In the genomic region with DNA sequence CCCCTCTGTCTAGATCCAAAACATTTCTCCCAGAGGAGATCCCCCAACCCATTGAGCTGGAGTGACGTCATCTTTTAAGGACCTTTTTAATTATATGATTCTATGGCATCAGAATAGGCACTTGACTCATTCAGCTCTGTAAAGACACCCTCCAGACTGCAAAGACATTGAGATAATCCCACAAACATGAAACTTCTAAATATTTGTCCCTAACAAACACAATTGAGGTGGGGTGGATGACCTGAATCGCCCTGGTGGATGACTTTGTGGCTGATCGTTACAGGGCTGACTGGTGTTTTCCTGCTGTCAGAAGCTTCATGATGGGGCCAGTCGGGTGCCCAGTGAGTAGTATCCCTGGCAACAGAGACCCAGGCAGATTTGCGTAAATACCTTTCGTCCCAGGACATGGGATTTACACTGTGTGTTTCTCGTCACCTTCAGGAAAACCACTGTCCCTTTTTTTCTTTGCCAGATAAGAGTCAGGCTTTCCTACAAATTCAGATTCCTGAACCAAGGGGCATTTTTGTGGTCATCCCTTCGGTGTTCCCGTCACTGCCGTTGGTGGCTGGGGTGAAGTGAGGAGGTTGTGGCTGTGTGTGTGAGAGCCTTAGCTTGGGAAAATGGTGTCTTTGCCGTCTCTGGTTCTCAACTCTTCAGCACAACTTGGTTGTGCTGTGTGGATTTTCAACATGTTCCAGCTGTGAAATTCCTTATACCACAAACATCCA, we compare ENCODE assay signal across 1 cellular context.
TF ChIP-seq lines count a peak whose summit lies in the region.

No MANE protein-coding gene starts in this region.

TF ChIP-seq in HepG2, 621 proteins besides CTCF, POLR2A, EP300 and RAD21 (continued from another document and continues in another):
- TF ChIP-seq CBX2 (IDR thresholded peaks at IDR 0.05; ENCODE audit: low read depth, low read length) (0 out of 2 replicates have a peak, but pooled peaks have one; percentile 32), CBX2 (CRISPR knock-in tag; IDR thresholded peaks at IDR 0.05; ENCODE audit: low read depth) (peak; percentile 17; the same call in 1 of the 2 replicates), ZNF317 (CRISPR knock-in tag; IDR thresholded peaks at IDR 0.05) (0 out of 2 replicates have a peak, but pooled peaks have one; percentile 10), ZFP82 (CRISPR knock-in tag; IDR thresholded peaks at IDR 0.05; ENCODE audit: borderline replicate concordance) (0 out of 2 replicates have a peak, but pooled peaks have one; percentile 55), ZNF790 (CRISPR knock-in tag; IDR thresholded peaks at IDR 0.05; ENCODE audit: borderline replicate concordance) (peak; percentile 65; the same call in 1 of the 2 replicates), HES4 (CRISPR knock-in tag; IDR thresholded peaks at IDR 0.05; ENCODE audit: borderline replicate concordance) (0 out of 2 replicates have a peak, but pooled peaks have one; percentile 49), ATAD3A (CRISPR knock-in tag; IDR thresholded peaks at IDR 0.05) (no peak), ZNF329 (CRISPR knock-in tag; IDR thresholded peaks at IDR 0.05; ENCODE audit: low read depth) (no peak), PPARG (CRISPR knock-in tag; conservative IDR thresholded peaks at IDR 0.05) (no peak), FOSL2 (CRISPR knock-in tag; IDR thresholded peaks at IDR 0.05) (peak; percentile 67), NR2F2 (IDR thresholded peaks at IDR 0.05; ENCODE audit: borderline replicate concordance, low read depth) (peak; percentile 72), SOX13 (IDR thresholded peaks at IDR 0.05) (no peak), SOX13 (CRISPR knock-in tag; conservative IDR thresholded peaks at IDR 0.05 in 1 of 2, IDR thresholded peaks at IDR 0.05 in 1 of 2) (peak; percentile 32 to 47; a peak in 1 of 4 replicates), ZNF724P (CRISPR knock-in tag; IDR thresholded peaks at IDR 0.05; ENCODE audit: borderline replicate concordance) (no peak), SOX5 (CRISPR knock-in tag; IDR thresholded peaks at IDR 0.05; ENCODE audit: borderline replicate concordance) (peak; percentile 45; the same call in 1 of the 2 replicates), MED1 (CRISPR knock-in tag; IDR thresholded peaks at IDR 0.05) (peak; percentile 65; the same call in 1 of the 2 replicates), ZEB1 (IDR thresholded peaks at IDR 0.05; ENCODE audit: insufficient replicate concordance, low read depth) (no peak), RARA (CRISPR knock-in tag; IDR thresholded peaks at IDR 0.05) (peak; percentile 90), KLF16 (CRISPR knock-in tag; IDR thresholded peaks at IDR 0.05) (peak in 1 of 2 experiments; percentile 51; a peak in 1 of 4 replicates), NR2F1 (CRISPR knock-in tag; IDR thresholded peaks at IDR 0.05) (peak in 1 of 2 experiments; percentile 57; a peak in 1 of 4 replicates), MTA1 (CRISPR knock-in tag; IDR thresholded peaks at IDR 0.05; ENCODE audit: borderline replicate concordance) (no peak; the same call in 1 of the 2 replicates), ZBTB21 (CRISPR knock-in tag; IDR thresholded peaks at IDR 0.05) (peak; percentile 83; the same call in 1 of the 2 replicates), FOXK1 (CRISPR knock-in tag; IDR thresholded peaks at IDR 0.05; ENCODE audit: borderline replicate concordance, low read depth) (peak; percentile 85), CENPT (CRISPR knock-in tag; IDR thresholded peaks at IDR 0.05; ENCODE audit: low read depth) (no peak), SIN3B (IDR thresholded peaks at IDR 0.05; ENCODE audit: low read length) (no peak), TOE1 (CRISPR knock-in tag; IDR thresholded peaks at IDR 0.05) (no peak), CREM (IDR thresholded peaks at IDR 0.05) (peak; percentile 34; the same call in 1 of the 2 replicates), CREM (CRISPR knock-in tag; IDR thresholded peaks at IDR 0.05) (no peak), MEF2D (CRISPR knock-in tag; IDR thresholded peaks at IDR 0.05) (0 out of 2 replicates have a peak, but pooled peaks have one; percentile 24)
- TF ChIP-seq, protein P1, sequence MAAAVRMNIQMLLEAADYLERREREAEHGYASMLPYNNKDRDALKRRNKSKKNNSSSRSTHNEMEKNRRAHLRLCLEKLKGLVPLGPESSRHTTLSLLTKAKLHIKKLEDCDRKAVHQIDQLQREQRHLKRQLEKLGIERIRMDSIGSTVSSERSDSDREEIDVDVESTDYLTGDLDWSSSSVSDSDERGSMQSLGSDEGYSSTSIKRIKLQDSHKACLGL (CRISPR knock-in tag; IDR thresholded peaks at IDR 0.05): no peak
- TF ChIP-seq, protein P2, sequence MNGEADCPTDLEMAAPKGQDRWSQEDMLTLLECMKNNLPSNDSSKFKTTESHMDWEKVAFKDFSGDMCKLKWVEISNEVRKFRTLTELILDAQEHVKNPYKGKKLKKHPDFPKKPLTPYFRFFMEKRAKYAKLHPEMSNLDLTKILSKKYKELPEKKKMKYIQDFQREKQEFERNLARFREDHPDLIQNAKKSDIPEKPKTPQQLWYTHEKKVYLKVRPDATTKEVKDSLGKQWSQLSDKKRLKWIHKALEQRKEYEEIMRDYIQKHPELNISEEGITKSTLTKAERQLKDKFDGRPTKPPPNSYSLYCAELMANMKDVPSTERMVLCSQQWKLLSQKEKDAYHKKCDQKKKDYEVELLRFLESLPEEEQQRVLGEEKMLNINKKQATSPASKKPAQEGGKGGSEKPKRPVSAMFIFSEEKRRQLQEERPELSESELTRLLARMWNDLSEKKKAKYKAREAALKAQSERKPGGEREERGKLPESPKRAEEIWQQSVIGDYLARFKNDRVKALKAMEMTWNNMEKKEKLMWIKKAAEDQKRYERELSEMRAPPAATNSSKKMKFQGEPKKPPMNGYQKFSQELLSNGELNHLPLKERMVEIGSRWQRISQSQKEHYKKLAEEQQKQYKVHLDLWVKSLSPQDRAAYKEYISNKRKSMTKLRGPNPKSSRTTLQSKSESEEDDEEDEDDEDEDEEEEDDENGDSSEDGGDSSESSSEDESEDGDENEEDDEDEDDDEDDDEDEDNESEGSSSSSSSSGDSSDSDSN (CRISPR knock-in tag; IDR thresholded peaks at IDR 0.05): 0 out of 2 replicates have a peak, but pooled peaks have one; percentile 46
- TF ChIP-seq, protein P3, sequence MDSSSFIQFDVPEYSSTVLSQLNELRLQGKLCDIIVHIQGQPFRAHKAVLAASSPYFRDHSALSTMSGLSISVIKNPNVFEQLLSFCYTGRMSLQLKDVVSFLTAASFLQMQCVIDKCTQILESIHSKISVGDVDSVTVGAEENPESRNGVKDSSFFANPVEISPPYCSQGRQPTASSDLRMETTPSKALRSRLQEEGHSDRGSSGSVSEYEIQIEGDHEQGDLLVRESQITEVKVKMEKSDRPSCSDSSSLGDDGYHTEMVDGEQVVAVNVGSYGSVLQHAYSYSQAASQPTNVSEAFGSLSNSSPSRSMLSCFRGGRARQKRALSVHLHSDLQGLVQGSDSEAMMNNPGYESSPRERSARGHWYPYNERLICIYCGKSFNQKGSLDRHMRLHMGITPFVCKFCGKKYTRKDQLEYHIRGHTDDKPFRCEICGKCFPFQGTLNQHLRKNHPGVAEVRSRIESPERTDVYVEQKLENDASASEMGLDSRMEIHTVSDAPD (CRISPR knock-in tag; IDR thresholded peaks at IDR 0.05): no peak
- TF ChIP-seq, protein P4, sequence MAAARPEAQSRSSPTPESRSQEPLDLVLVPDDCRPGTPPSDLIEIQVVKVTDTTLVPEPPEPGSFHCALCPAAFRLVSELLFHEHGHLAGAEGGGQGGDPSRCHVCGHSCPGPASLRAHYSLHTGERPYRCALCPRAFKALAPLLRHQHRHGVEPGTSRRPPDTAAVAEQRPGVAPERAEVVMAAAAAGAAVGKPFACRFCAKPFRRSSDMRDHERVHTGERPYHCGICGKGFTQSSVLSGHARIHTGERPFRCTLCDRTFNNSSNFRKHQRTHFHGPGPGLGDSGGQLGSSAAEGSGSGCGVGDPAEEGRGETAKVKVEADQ (CRISPR knock-in tag; IDR thresholded peaks at IDR 0.05; ENCODE audit: borderline replicate concordance): no peak
- TF ChIP-seq, protein P5, sequence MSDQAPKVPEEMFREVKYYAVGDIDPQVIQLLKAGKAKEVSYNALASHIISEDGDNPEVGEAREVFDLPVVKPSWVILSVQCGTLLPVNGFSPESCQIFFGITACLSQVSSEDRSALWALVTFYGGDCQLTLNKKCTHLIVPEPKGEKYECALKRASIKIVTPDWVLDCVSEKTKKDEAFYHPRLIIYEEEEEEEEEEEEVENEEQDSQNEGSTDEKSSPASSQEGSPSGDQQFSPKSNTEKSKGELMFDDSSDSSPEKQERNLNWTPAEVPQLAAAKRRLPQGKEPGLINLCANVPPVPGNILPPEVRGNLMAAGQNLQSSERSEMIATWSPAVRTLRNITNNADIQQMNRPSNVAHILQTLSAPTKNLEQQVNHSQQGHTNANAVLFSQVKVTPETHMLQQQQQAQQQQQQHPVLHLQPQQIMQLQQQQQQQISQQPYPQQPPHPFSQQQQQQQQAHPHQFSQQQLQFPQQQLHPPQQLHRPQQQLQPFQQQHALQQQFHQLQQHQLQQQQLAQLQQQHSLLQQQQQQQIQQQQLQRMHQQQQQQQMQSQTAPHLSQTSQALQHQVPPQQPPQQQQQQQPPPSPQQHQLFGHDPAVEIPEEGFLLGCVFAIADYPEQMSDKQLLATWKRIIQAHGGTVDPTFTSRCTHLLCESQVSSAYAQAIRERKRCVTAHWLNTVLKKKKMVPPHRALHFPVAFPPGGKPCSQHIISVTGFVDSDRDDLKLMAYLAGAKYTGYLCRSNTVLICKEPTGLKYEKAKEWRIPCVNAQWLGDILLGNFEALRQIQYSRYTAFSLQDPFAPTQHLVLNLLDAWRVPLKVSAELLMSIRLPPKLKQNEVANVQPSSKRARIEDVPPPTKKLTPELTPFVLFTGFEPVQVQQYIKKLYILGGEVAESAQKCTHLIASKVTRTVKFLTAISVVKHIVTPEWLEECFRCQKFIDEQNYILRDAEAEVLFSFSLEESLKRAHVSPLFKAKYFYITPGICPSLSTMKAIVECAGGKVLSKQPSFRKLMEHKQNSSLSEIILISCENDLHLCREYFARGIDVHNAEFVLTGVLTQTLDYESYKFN (CRISPR knock-in tag; conservative IDR thresholded peaks at IDR 0.05): peak; percentile 69
- TF ChIP-seq, protein P6, sequence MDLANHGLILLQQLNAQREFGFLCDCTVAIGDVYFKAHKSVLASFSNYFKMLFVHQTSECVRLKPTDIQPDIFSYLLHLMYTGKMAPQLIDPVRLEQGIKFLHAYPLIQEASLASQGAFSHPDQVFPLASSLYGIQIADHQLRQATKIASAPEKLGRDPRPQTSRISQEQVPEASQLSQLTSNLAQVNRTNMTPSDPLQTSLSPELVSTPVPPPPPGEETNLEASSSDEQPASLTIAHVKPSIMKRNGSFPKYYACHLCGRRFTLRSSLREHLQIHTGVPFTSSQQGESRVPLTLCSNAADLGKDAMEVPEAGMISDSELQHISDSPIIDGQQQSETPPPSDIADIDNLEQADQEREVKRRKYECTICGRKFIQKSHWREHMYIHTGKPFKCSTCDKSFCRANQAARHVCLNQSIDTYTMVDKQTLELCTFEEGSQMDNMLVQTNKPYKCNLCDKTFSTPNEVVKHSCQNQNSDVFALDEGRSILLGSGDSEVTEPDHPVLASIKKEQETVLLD (CRISPR knock-in tag; IDR thresholded peaks at IDR 0.05; ENCODE audit: low read depth): no peak
- TF ChIP-seq, protein P7, sequence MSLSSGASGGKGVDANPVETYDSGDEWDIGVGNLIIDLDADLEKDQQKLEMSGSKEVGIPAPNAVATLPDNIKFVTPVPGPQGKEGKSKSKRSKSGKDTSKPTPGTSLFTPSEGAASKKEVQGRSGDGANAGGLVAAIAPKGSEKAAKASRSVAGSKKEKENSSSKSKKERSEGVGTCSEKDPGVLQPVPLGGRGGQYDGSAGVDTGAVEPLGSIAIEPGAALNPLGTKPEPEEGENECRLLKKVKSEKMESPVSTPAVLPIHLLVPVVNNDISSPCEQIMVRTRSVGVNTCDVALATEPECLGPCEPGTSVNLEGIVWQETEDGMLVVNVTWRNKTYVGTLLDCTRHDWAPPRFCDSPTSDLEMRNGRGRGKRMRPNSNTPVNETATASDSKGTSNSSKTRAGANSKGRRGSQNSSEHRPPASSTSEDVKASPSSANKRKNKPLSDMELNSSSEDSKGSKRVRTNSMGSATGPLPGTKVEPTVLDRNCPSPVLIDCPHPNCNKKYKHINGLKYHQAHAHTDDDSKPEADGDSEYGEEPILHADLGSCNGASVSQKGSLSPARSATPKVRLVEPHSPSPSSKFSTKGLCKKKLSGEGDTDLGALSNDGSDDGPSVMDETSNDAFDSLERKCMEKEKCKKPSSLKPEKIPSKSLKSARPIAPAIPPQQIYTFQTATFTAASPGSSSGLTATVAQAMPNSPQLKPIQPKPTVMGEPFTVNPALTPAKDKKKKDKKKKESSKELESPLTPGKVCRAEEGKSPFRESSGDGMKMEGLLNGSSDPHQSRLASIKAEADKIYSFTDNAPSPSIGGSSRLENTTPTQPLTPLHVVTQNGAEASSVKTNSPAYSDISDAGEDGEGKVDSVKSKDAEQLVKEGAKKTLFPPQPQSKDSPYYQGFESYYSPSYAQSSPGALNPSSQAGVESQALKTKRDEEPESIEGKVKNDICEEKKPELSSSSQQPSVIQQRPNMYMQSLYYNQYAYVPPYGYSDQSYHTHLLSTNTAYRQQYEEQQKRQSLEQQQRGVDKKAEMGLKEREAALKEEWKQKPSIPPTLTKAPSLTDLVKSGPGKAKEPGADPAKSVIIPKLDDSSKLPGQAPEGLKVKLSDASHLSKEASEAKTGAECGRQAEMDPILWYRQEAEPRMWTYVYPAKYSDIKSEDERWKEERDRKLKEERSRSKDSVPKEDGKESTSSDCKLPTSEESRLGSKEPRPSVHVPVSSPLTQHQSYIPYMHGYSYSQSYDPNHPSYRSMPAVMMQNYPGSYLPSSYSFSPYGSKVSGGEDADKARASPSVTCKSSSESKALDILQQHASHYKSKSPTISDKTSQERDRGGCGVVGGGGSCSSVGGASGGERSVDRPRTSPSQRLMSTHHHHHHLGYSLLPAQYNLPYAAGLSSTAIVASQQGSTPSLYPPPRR (CRISPR knock-in tag; IDR thresholded peaks at IDR 0.05; ENCODE audit: borderline replicate concordance): 0 out of 2 replicates have a peak, but pooled peaks have one; percentile 40
- TF ChIP-seq, protein P8, sequence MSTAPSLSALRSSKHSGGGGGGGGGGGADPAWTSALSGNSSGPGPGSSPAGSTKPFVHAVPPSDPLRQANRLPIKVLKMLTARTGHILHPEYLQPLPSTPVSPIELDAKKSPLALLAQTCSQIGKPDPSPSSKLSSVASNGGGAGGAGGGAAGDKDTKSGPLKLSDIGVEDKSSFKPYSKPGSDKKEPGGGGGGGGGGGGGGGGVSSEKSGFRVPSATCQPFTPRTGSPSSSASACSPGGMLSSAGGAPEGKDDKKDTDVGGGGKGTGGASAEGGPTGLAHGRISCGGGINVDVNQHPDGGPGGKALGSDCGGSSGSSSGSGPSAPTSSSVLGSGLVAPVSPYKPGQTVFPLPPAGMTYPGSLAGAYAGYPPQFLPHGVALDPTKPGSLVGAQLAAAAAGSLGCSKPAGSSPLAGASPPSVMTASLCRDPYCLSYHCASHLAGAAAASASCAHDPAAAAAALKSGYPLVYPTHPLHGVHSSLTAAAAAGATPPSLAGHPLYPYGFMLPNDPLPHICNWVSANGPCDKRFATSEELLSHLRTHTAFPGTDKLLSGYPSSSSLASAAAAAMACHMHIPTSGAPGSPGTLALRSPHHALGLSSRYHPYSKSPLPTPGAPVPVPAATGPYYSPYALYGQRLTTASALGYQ (CRISPR knock-in tag; IDR thresholded peaks at IDR 0.05): no peak
- TF ChIP-seq, protein P9, sequence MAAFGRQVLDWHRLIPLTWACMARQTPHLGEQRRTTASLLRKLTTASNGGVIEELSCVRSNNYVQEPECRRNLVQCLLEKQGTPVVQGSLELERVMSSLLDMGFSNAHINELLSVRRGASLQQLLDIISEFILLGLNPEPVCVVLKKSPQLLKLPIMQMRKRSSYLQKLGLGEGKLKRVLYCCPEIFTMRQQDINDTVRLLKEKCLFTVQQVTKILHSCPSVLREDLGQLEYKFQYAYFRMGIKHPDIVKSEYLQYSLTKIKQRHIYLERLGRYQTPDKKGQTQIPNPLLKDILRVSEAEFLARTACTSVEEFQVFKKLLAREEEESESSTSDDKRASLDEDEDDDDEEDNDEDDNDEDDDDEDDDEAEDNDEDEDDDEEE (CRISPR knock-in tag; IDR thresholded peaks at IDR 0.05): 0 out of 2 replicates have a peak, but pooled peaks have one; percentile 53
